ENCODE assay signal across 11 cellular contexts in genomic region chr9:133129001-133129799, GRCh38. TPM values are rescaled to one million over a fixed set of nuclear protein-coding genes. Genes with fewer than 3 reads are reported as not detected.
DNase-seq lines count a peak whose midpoint lies in the region; ATAC-seq, FAIRE-seq and TF ChIP-seq lines count a peak whose summit lies in the region.
"Had no signal": no experiment of that assay in that cellular context is flagged by ENCODE, and none has a peak within 500 bp of the region (broad histone marks: within the 10 kb centered on the region; RNA-seq: fewer than 3 reads in every experiment).

No MANE protein-coding gene starts in this region.

- TF ChIP-seq CTCF in PC-9 (conservative IDR thresholded peaks at IDR 0.05) (no peak), esophagus squamous epithelium (IDR thresholded peaks at IDR 0.05) (no peak), pancreas (IDR thresholded peaks at IDR 0.05) (no peak), ovary (IDR thresholded peaks at IDR 0.05) (no peak)

- H3K9me3 ChIP-seq in PC-9 (ENCODE audit: insufficient read depth, low read depth) (no peaks in the 10 kb centered on the region), esophagus squamous epithelium (no peaks in the 10 kb centered on the region), pancreas (no peaks in the 10 kb centered on the region), ovary (no peaks in the 10 kb centered on the region)

- H3K9me2 ChIP-seq in PC-9 (ENCODE audit: insufficient read depth) = no peaks in the 10 kb centered on the region

- CTCF ChIA-PET in PC-9 (lab: Charles Lee) = interaction anchor here (0.9 kb wide), 1 partner anchor 18 kb away, joined by 9 read pairs; no protein-coding TSS in a partner anchor

- H3K4me3 ChIP-seq in PC-9 = no peak overlapping the region
- H3K4me3 ChIP-seq in esophagus squamous epithelium = peak overlapping the region; percentile 2 to 18 (median 14)
- H3K4me3 ChIP-seq in pancreas = no peak overlapping the region
- H3K4me3 ChIP-seq in ovary = no peak overlapping the region

- TF ChIP-seq POLR2A in esophagus squamous epithelium (IDR thresholded peaks at IDR 0.05) (no peak), ovary (IDR thresholded peaks at IDR 0.05) (no peak)

- TF ChIP-seq EP300 in ovary (IDR thresholded peaks at IDR 0.05) = no peak

- BruUV-seq in PC-9 (replicated peaks; lab: Mats Ljungman, UMichigan) = no TSS peak

- H3K36me3 ChIP-seq in PC-9 (ENCODE audit: low read depth) = no peaks in the 10 kb centered on the region
- H3K36me3 ChIP-seq in esophagus squamous epithelium = peaks cover 0 to 11% (median 0%) of the 10 kb centered on the region in 3 donors
- H3K36me3 ChIP-seq in pancreas = no peaks in the 10 kb centered on the region
- H3K36me3 ChIP-seq in ovary = no peaks in the 10 kb centered on the region

- H2AFZ ChIP-seq in PC-9 = no peak overlapping the region

- H3K27ac ChIP-seq in PC-9 = peak overlapping the region; percentile 10; the same call in 1 of the 2 replicates
- peak overlapping the region; percentile 75 to 96 (median 90) for H3K27ac ChIP-seq in esophagus squamous epithelium
- H3K27ac ChIP-seq in pancreas = peak overlapping the region; percentile 18 to 83 (median 56)
- no peak overlapping the region for H3K27ac ChIP-seq in ovary
- H3K27ac ChIP-seq: KMS-11 had no signal

- H3K4me2 ChIP-seq in PC-9 = peak overlapping the region; percentile 52
- H3K4me2 ChIP-seq: KMS-11 had no signal

- H3K4me1 ChIP-seq in PC-9 (replicated peaks; ENCODE audit: insufficient read depth) (peaks cover 45% of the 10 kb centered on the region), esophagus squamous epithelium (peaks cover 65 to 96% (median 74%) of the 10 kb centered on the region in 3 donors), pancreas (peaks cover 31 to 50% (median 31%) of the 10 kb centered on the region in 3 donors), ovary (ENCODE audit: insufficient read depth) (peaks cover 28% of the 10 kb centered on the region)

- no peaks in the 10 kb centered on the region for H3K27me3 ChIP-seq in PC-9 (ENCODE audit: insufficient read depth, low read depth)
- no peaks in the 10 kb centered on the region for H3K27me3 ChIP-seq in esophagus squamous epithelium
- no peaks in the 10 kb centered on the region for H3K27me3 ChIP-seq in pancreas
- H3K27me3 ChIP-seq in ovary = no peaks in the 10 kb centered on the region

- ATAC-seq in pancreas = peak in 1 of 4 donors; percentile 3
- ATAC-seq in GM18511 (IDR thresholded peaks at IDR 0.05; ENCODE audit: unreplicated experiment) = no peak
- ATAC-seq in HG02840 (IDR thresholded peaks at IDR 0.05; ENCODE audit: low FRiP score, unreplicated experiment) = no peak

- POLR2A ChIA-PET in PC-9 (lab: Charles Lee; ENCODE audit: unreplicated experiment) = interaction anchor here (0.7 kb wide), 1 partner anchor 15 kb away, joined by 3 read pairs; no protein-coding TSS in a partner anchor

- peaks cover 36% of the 10 kb centered on the region for H3K79me2 ChIP-seq in PC-9 (ENCODE audit: low read depth)

- FAIRE-seq in pancreas (lab: Jason Lieb, UNC) = no peak

- intact Hi-C loops in PC-9 (cut with micrococcal nuclease; ENCODE audit: unreplicated experiment) = no loop called here
- intact Hi-C loops in esophagus squamous epithelium (cut with DNase I) = no loop called here
- intact Hi-C loops in pancreas (cut with DNase I) = no loop called here
- intact Hi-C loops in ovary (cut with DNase I) = no loop called here

- peak; percentile 77 for DNase-seq in DMS79 (lab: John Stamatoyannopoulos, UW)
- peak; percentile 75 to 92 for DNase-seq in PC-9
- no peak for DNase-seq in esophagus squamous epithelium (lab: John Stamatoyannopoulos, UW)
- peak in 4 of 6 donors; percentile 26 to 73 (median 46) for DNase-seq in pancreas
- DNase-seq in stimulated activated CD4-positive, alpha-beta T cell treated with anti-CD3 and anti-CD28 coated beads, Interleukin-4, amount 100 ng/mL, for 1 hour = no peak
- no peak for DNase-seq in ovary
- DNase-seq: dermis blood vessel endothelial cell, NCI-H526 treated with DMSO at 0.1 percent for 48 hours had no signal

- peaks cover 7% of the 10 kb centered on the region; the same call in 1 of the 2 replicates for H4K20me1 ChIP-seq in PC-9 (ENCODE audit: insufficient read depth)

- 43 to 59% methylated on average over 7 to 13 of the region's 29 CpGs for WGBS in esophagus squamous epithelium, 2 donors
- 65 to 68% methylated on average over 26 to 29 of the region's 29 CpGs for whole genome bisulfite sequencing in pancreas, 2 donors
- WGBS in ovary, 3 donors = 83 to 90% (median 89%) methylated on average over 21 to 29 of the region's 29 CpGs

- peaks cover 13% of the 10 kb centered on the region for H3F3A ChIP-seq in PC-9 (ENCODE audit: insufficient read depth, low read depth)

RNA-seq across cellular contexts. Expression of gene RALGDS, which starts 8.2 kb away (rescaled TPM):
- 24.8 and 30.0 TPM in 2 replicates for total RNA-seq in PC-9 (2021)
- 10 to 100 TPM; 53.4 to 71.1 (median 55.3) TPM for total RNA-seq in esophagus squamous epithelium
- total RNA-seq in pancreas = 10 to 100 TPM; 16.1 to 31.9 (median 20.3) TPM
- polyA plus RNA-seq in pancreas = 10 to 100 TPM; 56.0 to 69.7 TPM
- 100 to 1,000 TPM in 1 of 7 donors, 10 to 100 TPM in 6; 26.6 to 139 (median 48.8) TPM for total RNA-seq in ovary
- polyA plus RNA-seq in ovary = 10 to 100 TPM; 26.2 to 55.4 TPM

RNA-seq across cellular contexts. Expression of gene GBGT1, which starts 34.5 kb away (rescaled TPM):
- total RNA-seq in PC-9 (2021) = 1.2 and 3.0 TPM in 2 replicates
- 1 to 10 TPM; 3.0 to 8.8 (median 3.8) TPM for total RNA-seq in esophagus squamous epithelium
- 10 to 100 TPM in 1 of 6 donors, 1 to 10 TPM in 5; 1.5 to 11.9 (median 3.1) TPM for total RNA-seq in pancreas
- polyA plus RNA-seq in pancreas = 1 to 10 TPM; 4.5 to 4.6 TPM
- total RNA-seq in ovary = 10 to 100 TPM; 11.0 to 43.3 (median 25.9) TPM
- 10 to 100 TPM in 1 of 2 donors, 1 to 10 TPM in 1; 3.9 to 12.9 TPM for polyA plus RNA-seq in ovary

Comparison
In these comparisons a context has a peak if more than half of its experiments do, and no peak if none do; other contexts are left out.
1. DNase-seq: peak in DMS79 (single experiment), PC-9 (2 of 2) and pancreas (4 of 6); none in esophagus squamous epithelium (single experiment), stimulated activated CD4-positive, alpha-beta T cell treated with anti-CD3 and anti-CD28 coated beads, Interleukin-4, amount 100 ng/mL, for 1 hour (single experiment) and ovary (0 of 5).
2. H3K27ac ChIP-seq: peak in PC-9 (single experiment), esophagus squamous epithelium (4 of 4) and pancreas (4 of 4); none in ovary (0 of 2).
3. H3K4me3 ChIP-seq: peak in esophagus squamous epithelium (4 of 4); none in PC-9 (single experiment), pancreas (0 of 4) and ovary (single experiment).